In genomic region chr4:947491-947971, GRCh38 we compare ENCODE assay signal across 1 cellular context.
TF ChIP-seq lines count a peak whose summit lies in the region.

No MANE protein-coding gene starts in this region.

TF ChIP-seq in H1, 55 proteins besides CTCF, POLR2A, EP300 and RAD21:
- no peak for TF ChIP-seq KDM5A (IDR thresholded peaks at IDR 0.05; ENCODE audit: low read length)
- no peak for TF ChIP-seq RFX5 (IDR thresholded peaks at IDR 0.05; ENCODE audit: borderline replicate concordance, low read depth, low read length)
- no peak for TF ChIP-seq ASH2L (IDR thresholded peaks at IDR 0.05; ENCODE audit: low read length)
- no peak for TF ChIP-seq JUN (IDR thresholded peaks at IDR 0.05; ENCODE audit: low read depth, low read length)
- no peak for TF ChIP-seq MAFK (IDR thresholded peaks at IDR 0.05; ENCODE audit: low read depth, low read length)
- no peak for TF ChIP-seq RXRA (IDR thresholded peaks at IDR 0.05; ENCODE audit: insufficient read depth, low read depth, low read length)
- TF ChIP-seq SP2 (IDR thresholded peaks at IDR 0.05; ENCODE audit: low read length), result no peak
- no peak for TF ChIP-seq TBP (IDR thresholded peaks at IDR 0.05; ENCODE audit: low read depth, low read length)
- TF ChIP-seq CHD2 (IDR thresholded peaks at IDR 0.05; ENCODE audit: low read length), result no peak
- TF ChIP-seq TAF1 (IDR thresholded peaks at IDR 0.05; ENCODE audit: low read depth, low read length), result no peak
- no peak for TF ChIP-seq SAP30 (IDR thresholded peaks at IDR 0.05; ENCODE audit: insufficient read depth, insufficient replicate concordance, low read length)
- TF ChIP-seq SIX5 (IDR thresholded peaks at IDR 0.05; ENCODE audit: low read depth, low read length), result no peak
- TF ChIP-seq SUZ12 (IDR thresholded peaks at IDR 0.05; ENCODE audit: low read length), result no peak
- no peak for TF ChIP-seq EZH2 (IDR thresholded peaks at IDR 0.05; ENCODE audit: low read depth, low read length, severe bottlenecking)
TF ChIP-seq in H1: peak in this region for 0.
